Comparison of ENCODE assay signal across 14 cellular contexts in genomic region chr20:23148721-23149570, GRCh38.
A peak's percentile ranks its signal among the peaks of the same experiment; 100 is the strongest.
DNase-seq lines count a peak whose midpoint lies in the region; ATAC-seq, FAIRE-seq and TF ChIP-seq lines count a peak whose summit lies in the region.
"Had no signal": no experiment of that assay in that cellular context is flagged by ENCODE, and none has a peak within 500 bp of the region (broad histone marks: within the 10 kb centered on the region; RNA-seq: fewer than 3 reads in every experiment).

No MANE protein-coding gene starts in this region.

- no peak for DNase-seq in DND-41
- no peak for DNase-seq in PC-3
- no peak for DNase-seq in esophagus squamous epithelium (lab: John Stamatoyannopoulos, UW)
- peak; percentile 59 for DNase-seq in posterior vena cava (ENCODE audit: low spot score)
- DNase-seq in activated effector memory CD4-positive, alpha-beta T cell treated with Interleukin-2 at 50 U/mL for 16 hours: no peak
- no peak for DNase-seq in H54 (ENCODE audit: insufficient read length, low spot score)
- DNase-seq in SK-N-DZ (ENCODE audit: low spot score): no peak
- DNase-seq in NCI-H1105 treated with DMSO at 0.1 percent for 48 hours (lab: John Stamatoyannopoulos, UW): no peak
- DNase-seq: activated naive CD8-positive, alpha-beta T cell treated with anti-CD3 and anti-CD28 coated beads, Interleukin-2, amount 50 U/mL, for 24 hours; MG63; NCI-H2107; SHP77 treated with DMSO at 0.1 percent for 48 hours had no signal

- no peak for FAIRE-seq in H54 (lab: Jason Lieb, UNC)
- FAIRE-seq: GM12891 had no signal

- no peaks in the 10 kb centered on the region for H3K9me2 ChIP-seq in PC-3 (replicated peaks; ENCODE audit: low read length)

- H3K79me2 ChIP-seq in DND-41 (ENCODE audit: insufficient read depth, low read length) (no peaks in the 10 kb centered on the region), PC-3 (ENCODE audit: low read length) (no peaks in the 10 kb centered on the region)

- H3K9ac ChIP-seq in DND-41 (ENCODE audit: low read depth, low read length): no peak overlapping the region
- H3K9ac ChIP-seq in PC-3 (ENCODE audit: low read length): peak overlapping the region; percentile 92

- no peaks in the 10 kb centered on the region for H3K36me3 ChIP-seq in DND-41 (ENCODE audit: insufficient read depth, low read length)
- no peaks in the 10 kb centered on the region for H3K36me3 ChIP-seq in PC-3 (ENCODE audit: low read depth, low read length)
- H3K36me3 ChIP-seq in esophagus squamous epithelium: no peaks in the 10 kb centered on the region
- H3K36me3 ChIP-seq: MG63 had no signal

- H3K4me3 ChIP-seq in DND-41 (ENCODE audit: low read depth in 1 of 2, low read length in 2 of 2): no peak overlapping the region
- H3K4me3 ChIP-seq in PC-3 (ENCODE audit: low read length): no peak overlapping the region; the same call in 1 of the 2 replicates
- no peak overlapping the region for H3K4me3 ChIP-seq in esophagus squamous epithelium
- H3K4me3 ChIP-seq: GM23338, MG63 had no signal

- H3F3A ChIP-seq in PC-3 (ENCODE audit: low read length, unreplicated experiment): peaks cover 6% of the 10 kb centered on the region

- POLR2A ChIA-PET in PC-3 (lab: Charles Lee; ENCODE audit: unreplicated experiment): no interaction called here

- H3K27me3 ChIP-seq in DND-41 (ENCODE audit: insufficient read depth, low read length, poor library complexity) (no peaks in the 10 kb centered on the region), PC-3 (ENCODE audit: low read length) (no peaks in the 10 kb centered on the region), esophagus squamous epithelium (no peaks in the 10 kb centered on the region)
- H3K27me3 ChIP-seq: MG63 had no signal

- H4K20me1 ChIP-seq in DND-41 (ENCODE audit: insufficient read depth, low read length): no peaks in the 10 kb centered on the region
- no peaks in the 10 kb centered on the region for H4K20me1 ChIP-seq in PC-3 (ENCODE audit: low read length)

- no TSS peak for BruUV-seq in PC-3 (replicated peaks; lab: Mats Ljungman, UMichigan)

- 84 to 92% methylated on average over 7 of the region's 10 CpGs for WGBS in esophagus squamous epithelium, 2 donors

- H3K9me3 ChIP-seq in DND-41 (ENCODE audit: insufficient read depth, low read length, severe bottlenecking): no peaks in the 10 kb centered on the region
- no peaks in the 10 kb centered on the region for H3K9me3 ChIP-seq in PC-3 (ENCODE audit: low read length)
- no peaks in the 10 kb centered on the region for H3K9me3 ChIP-seq in esophagus squamous epithelium
- H3K9me3 ChIP-seq: MG63 had no signal

- TF ChIP-seq POLR2A in esophagus squamous epithelium (IDR thresholded peaks at IDR 0.05) (no peak), H54 (IDR thresholded peaks at IDR 0.05; ENCODE audit: low read depth, low read length) (no peak)

- intact Hi-C loops in PC-3 (cut with micrococcal nuclease) (no loop called here), esophagus squamous epithelium (cut with DNase I) (no loop called here), posterior vena cava (cut with DNase I) (loop anchor here in 1 of 2 donors (10.0 kb wide), 1 partner anchor 64 kb away; the partner anchor contains the start of gene CD93)

- peaks cover 76% of the 10 kb centered on the region for H3K4me1 ChIP-seq in DND-41 (ENCODE audit: insufficient read depth, low read length)
- peaks cover 65% of the 10 kb centered on the region for H3K4me1 ChIP-seq in PC-3 (ENCODE audit: insufficient read depth, low read length)
- H3K4me1 ChIP-seq in esophagus squamous epithelium: peaks cover 10 to 90% (median 53%) of the 10 kb centered on the region in 3 donors

- peak overlapping the region; percentile 67 for H3K27ac ChIP-seq in DND-41 (ENCODE audit: low read length)
- peak overlapping the region; percentile 99 for H3K27ac ChIP-seq in PC-3 (ENCODE audit: low read length)
- H3K27ac ChIP-seq in esophagus squamous epithelium: peak overlapping the region; percentile 66 to 85 (median 81)

- H2AFZ ChIP-seq in DND-41 (ENCODE audit: low read depth, low read length) (no peak overlapping the region), PC-3 (ENCODE audit: low read length) (no peak overlapping the region)
- H2AFZ ChIP-seq: GM23338 had no signal

- ATAC-seq in DND-41 (ENCODE audit: insufficient read depth, low read depth): no peak
- ATAC-seq in PC-3: no peak
- ATAC-seq: GM23338 had no signal

- H3K4me2 ChIP-seq in DND-41 (ENCODE audit: insufficient read depth, low read length) (no peak overlapping the region), PC-3 (ENCODE audit: low read length) (peak overlapping the region; percentile 81)
- H3K4me2 ChIP-seq: GM23338 had no signal

- CTCF ChIA-PET in PC-3 (lab: Charles Lee): no interaction called here

- TF ChIP-seq CTCF in DND-41 (IDR thresholded peaks at IDR 0.05; ENCODE audit: borderline replicate concordance, extremely low read depth, low read length, poor library complexity, severe bottlenecking) (no peak), PC-3 (conservative IDR thresholded peaks at IDR 0.05; ENCODE audit: low read depth, low read length) (no peak), esophagus squamous epithelium (IDR thresholded peaks at IDR 0.05) (no peak)
